In genomic region chr19:58575183-58576041, GRCh38 we compare ENCODE assay signal across 8 cellular contexts. TPM values are rescaled to one million over a fixed set of nuclear protein-coding genes. Genes with fewer than 3 reads are reported as not detected.
A peak's percentile ranks its signal among the peaks of the same experiment; 100 is the strongest.
DNase-seq lines count a peak whose midpoint lies in the region; ATAC-seq and TF ChIP-seq lines count a peak whose summit lies in the region.

No MANE protein-coding gene starts in this region.

- peak; percentile 69 for DNase-seq in astrocyte of the cerebellum (ENCODE audit: low read depth)
- DNase-seq in iPS DF 6.9 (ENCODE audit: low read depth, low spot score), result peak; percentile 70
- DNase-seq in UCSD-AML1 (lab: John Stamatoyannopoulos, UW; ENCODE audit: unreplicated experiment), result no peak
- no peak for DNase-seq in NCI-H510A treated with DMSO at 0.1 percent for 48 hours (lab: John Stamatoyannopoulos, UW)

- H3K4me3 ChIP-seq in astrocyte of the cerebellum (ENCODE audit: low read depth, low read length) (peak overlapping the region; percentile 77), iPS DF 6.9 (ENCODE audit: low read length) (peak overlapping the region; percentile 78), skeletal muscle tissue (ENCODE audit: low read length in 3 of 3) (peak overlapping the region; percentile 74 to 96 (median 95))

- H3K27ac ChIP-seq in iPS DF 6.9 (ENCODE audit: low read length), result no peak overlapping the region
- peak overlapping the region; percentile 90 for H3K27ac ChIP-seq in skeletal muscle tissue (ENCODE audit: low read depth, low read length)

- WGBS in iPS DF 6.9 (ENCODE audit: insufficient coverage, insufficient read length), result no CpG with 5 or more reads among the region's 66 CpGs

- peak overlapping the region; percentile 88 to 94 (median 94) for H3K9ac ChIP-seq in skeletal muscle tissue (ENCODE audit: low read depth in 1 of 3, low read length in 3 of 3)

- H3K36me3 ChIP-seq in iPS DF 6.9 (ENCODE audit: control insufficient read depth, insufficient read depth, low read length) (peaks cover 9% of the 10 kb centered on the region), skeletal muscle tissue (ENCODE audit: control insufficient read depth in 3 of 3, insufficient read depth in 3 of 3, low read length in 3 of 3) (peaks cover 7 to 13% (median 9%) of the 10 kb centered on the region in 3 donors)

- H3K4me1 ChIP-seq in iPS DF 6.9 (ENCODE audit: control insufficient read depth, insufficient read depth, low read length), result no peaks in the 10 kb centered on the region
- H3K4me1 ChIP-seq in skeletal muscle tissue (ENCODE audit: control insufficient read depth in 3 of 3, insufficient read depth in 3 of 3, low read length in 3 of 3), result peaks cover 15 to 35% (median 19%) of the 10 kb centered on the region in 3 donors

- no peak for TF ChIP-seq CTCF in astrocyte of the cerebellum (IDR thresholded peaks at IDR 0.05; ENCODE audit: low read depth, low read length, missing control alignments)

- in situ Hi-C loops in astrocyte of the cerebellum (cut with HindIII; ENCODE audit: low sequenced_read_pairs), result no loop called here

- H3K27me3 ChIP-seq in iPS DF 6.9 (ENCODE audit: control insufficient read depth, insufficient read depth, low read length), result no peaks in the 10 kb centered on the region
- H3K27me3 ChIP-seq in skeletal muscle tissue (ENCODE audit: control insufficient read depth in 3 of 3, insufficient read depth in 3 of 3, low read length in 3 of 3), result no peaks in the 10 kb centered on the region

- peak; percentile 90 for TF ChIP-seq POLR2A in Raji (IDR thresholded peaks at IDR 0.05; ENCODE audit: insufficient read depth, low read depth, low read length)

- H3K9me3 ChIP-seq in iPS DF 6.9 (ENCODE audit: control insufficient read depth, insufficient read depth, low read length), result no peaks in the 10 kb centered on the region
- H3K9me3 ChIP-seq in skeletal muscle tissue (ENCODE audit: control insufficient read depth in 3 of 3, low read length in 3 of 3), result no peaks in the 10 kb centered on the region

- ATAC-seq in GM18499 (IDR thresholded peaks at IDR 0.05; ENCODE audit: insufficient read depth, unreplicated experiment), result peak; percentile 30
- peak; percentile 34 for ATAC-seq in HG02870 (IDR thresholded peaks at IDR 0.05; ENCODE audit: unreplicated experiment)

RNA-seq across cellular contexts. Expression of gene MZF1, which starts 2.3 kb away (rescaled TPM):
- total RNA-seq in skeletal muscle tissue, result 6.8 TPM

RNA-seq across cellular contexts. Expression of gene UBE2M, which starts 17.0 kb away (rescaled TPM):
- 73.6 TPM for total RNA-seq in skeletal muscle tissue

RNA-seq across cellular contexts. Expression of gene CHMP2A, which starts 20.5 kb away (rescaled TPM):
- 68.9 TPM for total RNA-seq in skeletal muscle tissue

RNA-seq across cellular contexts. Expression of gene TRIM28, which starts 31.5 kb away (rescaled TPM):
- total RNA-seq in skeletal muscle tissue, result 277 TPM

RNA-seq across cellular contexts. Expression of gene ZBTB45, which starts 55.8 kb away (rescaled TPM):
- 3.7 TPM for total RNA-seq in skeletal muscle tissue

Comparison
In these comparisons a context has a peak if more than half of its experiments do, and no peak if none do; other contexts are left out.
1. DNase-seq: peak in astrocyte of the cerebellum (single experiment) and iPS DF 6.9 (single experiment); none in UCSD-AML1 (single experiment) and NCI-H510A treated with DMSO at 0.1 percent for 48 hours (single experiment).
2. Peak in every context shown above with its lines, with median percentiles within 50 percentile points of each other: H3K4me3 ChIP-seq.